ENCODE assay signal across 9 cellular contexts in the genomic region with DNA sequence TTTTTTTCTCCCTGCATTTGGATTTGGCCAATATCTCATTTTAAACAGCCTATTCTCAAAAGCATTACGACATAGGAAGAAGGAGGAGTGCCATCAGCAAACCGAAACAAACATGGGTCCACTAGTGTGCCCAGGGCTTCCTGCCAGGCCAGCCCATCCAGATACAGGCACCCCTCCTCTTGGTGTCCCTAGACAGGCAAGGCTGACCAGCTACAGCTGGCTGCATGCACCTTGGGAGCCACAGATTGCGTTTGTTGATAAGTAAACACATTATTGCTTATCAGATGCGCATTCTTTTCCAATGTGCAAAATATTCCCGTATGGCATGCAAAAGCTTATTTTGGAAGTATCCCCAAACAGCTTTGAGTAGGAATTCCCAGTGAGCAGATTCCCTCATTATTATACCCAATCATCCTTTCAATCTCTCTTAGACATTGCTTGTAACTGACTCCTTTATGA.
DNase-seq lines count a peak whose midpoint lies in the region; TF ChIP-seq lines count a peak whose summit lies in the region.
"Had no signal": no experiment of that assay in that cellular context is flagged by ENCODE, and none has a peak within 500 bp of the region (broad histone marks: within the 10 kb centered on the region; RNA-seq: fewer than 3 reads in every experiment).

No MANE protein-coding gene starts in this region.

- TF ChIP-seq CTCF in ascending aorta (IDR thresholded peaks at IDR 0.05) = no peak
- TF ChIP-seq CTCF in suprapubic skin (IDR thresholded peaks at IDR 0.05) = no peak

- TF ChIP-seq EP300 in suprapubic skin (IDR thresholded peaks at IDR 0.05) = no peak

- 25% methylated on average over 5 of the region's 5 CpGs for WGBS in suprapubic skin

- no peak for TF ChIP-seq POLR2A in suprapubic skin (IDR thresholded peaks at IDR 0.05)

- intact Hi-C loops in ascending aorta (cut with DNase I) = no loop called here

- H3K4me1 ChIP-seq in ascending aorta (peaks cover 0 to 8% of the 10 kb centered on the region in 2 donors), suprapubic skin (peaks cover 20% of the 10 kb centered on the region)

- no peaks in the 10 kb centered on the region for H3K36me3 ChIP-seq in ascending aorta
- H3K36me3 ChIP-seq in suprapubic skin = no peaks in the 10 kb centered on the region
- H3K36me3 ChIP-seq: cardiac muscle cell had no signal

- H3K4me3 ChIP-seq in ascending aorta (peak overlapping the region; percentile 17 to 55), suprapubic skin (peak overlapping the region; percentile 33)
- H3K4me3 ChIP-seq: cardiac muscle cell had no signal

- H3K27ac ChIP-seq in ascending aorta = peak overlapping the region in 1 of 2 donors; percentile 18
- no peak overlapping the region for H3K27ac ChIP-seq in suprapubic skin
- H3K27ac ChIP-seq: cardiac muscle cell had no signal

- peak; percentile 27 for DNase-seq in DMS 273 (lab: John Stamatoyannopoulos, UW; ENCODE audit: unreplicated experiment)
- DNase-seq in DMS 273 treated with DMSO at 0.1 percent for 48 hours (lab: John Stamatoyannopoulos, UW) = no peak
- DNase-seq in ascending aorta (ENCODE audit: low spot score in 2 of 2) = peak in 1 of 2 donors; percentile 67
- peak; percentile 57 for DNase-seq in islet precursor cell
- DNase-seq in suprapubic skin (ENCODE audit: low spot score in 2 of 2) = peak in 1 of 2 donors; percentile 68
- no peak for DNase-seq in activated CD4-positive, alpha-beta T cell treated with anti-CD3 and anti-CD28 coated beads for 48 hours
- DNase-seq in LoVo (ENCODE audit: low spot score) = no peak
- no peak for DNase-seq in NCI-H82 treated with DMSO at 0.1 percent for 48 hours (lab: John Stamatoyannopoulos, UW; ENCODE audit: unreplicated experiment)

- H3K9me3 ChIP-seq in ascending aorta (no peaks in the 10 kb centered on the region), suprapubic skin (no peaks in the 10 kb centered on the region)

- H3K27me3 ChIP-seq in ascending aorta (no peaks in the 10 kb centered on the region), suprapubic skin (no peaks in the 10 kb centered on the region)
- H3K27me3 ChIP-seq: cardiac muscle cell had no signal

Comparison
In these comparisons a context has a peak if more than half of its experiments do, and no peak if none do; other contexts are left out.
1. DNase-seq: peak in DMS 273 (single experiment) and islet precursor cell (single experiment); none in DMS 273 treated with DMSO at 0.1 percent for 48 hours (single experiment), activated CD4-positive, alpha-beta T cell treated with anti-CD3 and anti-CD28 coated beads for 48 hours (single experiment), LoVo (single experiment) and NCI-H82 treated with DMSO at 0.1 percent for 48 hours (single experiment).